Comparison of ENCODE assay signal across 15 cellular contexts in the genomic region with DNA sequence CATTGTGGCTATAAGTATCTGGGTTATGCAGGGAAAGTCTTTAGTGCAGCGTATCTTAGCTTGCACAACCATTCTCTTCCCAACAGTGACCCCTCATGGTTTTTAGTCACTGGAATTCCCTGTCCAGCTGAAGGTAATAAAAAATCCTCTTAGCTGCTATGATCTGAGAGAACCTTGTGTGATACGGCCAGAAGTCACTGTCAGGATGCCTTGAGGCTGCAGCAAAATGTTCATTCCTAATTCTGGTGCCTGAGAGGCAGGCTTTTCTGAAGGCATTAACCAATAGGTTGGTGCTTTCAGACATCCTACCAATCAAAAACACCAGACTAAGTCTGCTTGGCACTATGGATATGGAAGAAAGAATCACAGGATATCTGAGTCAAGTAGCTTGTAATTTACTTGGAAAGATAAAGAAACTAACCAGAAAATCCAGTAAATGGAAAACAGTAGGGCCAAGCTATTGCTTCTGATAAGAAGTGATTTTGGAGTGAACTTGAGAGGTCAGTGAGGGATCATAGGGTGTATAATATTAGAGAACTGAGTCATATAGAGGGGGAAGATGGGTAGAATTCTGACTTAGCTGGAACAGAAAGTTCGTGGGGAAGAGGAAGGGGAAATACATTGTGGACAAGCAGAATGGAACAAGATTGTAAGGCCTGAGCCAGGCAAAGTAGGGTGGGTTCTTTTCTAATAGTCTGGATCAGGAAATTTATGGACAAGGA.
DNase-seq lines count a peak whose midpoint lies in the region; ATAC-seq, FAIRE-seq and TF ChIP-seq lines count a peak whose summit lies in the region.
"Had no signal": no experiment of that assay in that cellular context is flagged by ENCODE, and none has a peak within 500 bp of the region (broad histone marks: within the 10 kb centered on the region; RNA-seq: fewer than 3 reads in every experiment).

No MANE protein-coding gene starts in this region.

- H3K27me3 Mint-ChIP-seq in chondrocyte (ENCODE audit: low read depth) = no peaks in the 10 kb centered on the region

- peak; percentile 32 for ATAC-seq in Right ventricle myocardium inferior
- ATAC-seq: activated naive CD8-positive, alpha-beta T cell treated with anti-CD3 and anti-CD28 coated beads, Interleukin-2, amount 50 U/mL, for 24 hours; naive thymus-derived CD4-positive, alpha-beta T cell had no signal

- no peaks in the 10 kb centered on the region for H3K36me3 Mint-ChIP-seq in chondrocyte (ENCODE audit: low read depth)
- H3K36me3 Mint-ChIP-seq: naive thymus-derived CD4-positive, alpha-beta T cell had no signal

- peaks cover 38% of the 10 kb centered on the region for H3K4me1 Mint-ChIP-seq in chondrocyte (ENCODE audit: low read depth)
- H3K4me1 Mint-ChIP-seq: activated naive CD8-positive, alpha-beta T cell treated with anti-CD3 and anti-CD28 coated beads, Interleukin-2, amount 50 U/mL, for 24 hours had no signal

- H3K27ac ChIP-seq in right atrium auricular region (peak overlapping the region in 1 of 2 donors; percentile 48), keratinocyte (ENCODE audit: control insufficient read depth, insufficient read depth, low read length) (no peak overlapping the region), uterus (peak overlapping the region; percentile 26 to 31)

- no peaks in the 10 kb centered on the region for H3K9me3 ChIP-seq in right atrium auricular region
- no peaks in the 10 kb centered on the region for H3K9me3 ChIP-seq in keratinocyte (ENCODE audit: control insufficient read depth, low read depth, low read length)
- no peaks in the 10 kb centered on the region for H3K9me3 ChIP-seq in uterus
- H3K9me3 ChIP-seq: Peyer's patch had no signal

- no peak overlapping the region for H3K4me3 Mint-ChIP-seq in chondrocyte (ENCODE audit: unreplicated experiment)
- H3K4me3 Mint-ChIP-seq: activated naive CD8-positive, alpha-beta T cell treated with anti-CD3 and anti-CD28 coated beads, Interleukin-2, amount 50 U/mL, for 24 hours; naive thymus-derived CD4-positive, alpha-beta T cell had no signal

- no peak for TF ChIP-seq POLR2A in uterus (IDR thresholded peaks at IDR 0.05)

- H3K27me3 ChIP-seq in right atrium auricular region (no peaks in the 10 kb centered on the region), keratinocyte (ENCODE audit: control insufficient read depth, extremely low read depth, insufficient read depth, low read length) (no peaks in the 10 kb centered on the region), uterus (no peaks in the 10 kb centered on the region)
- H3K27me3 ChIP-seq: Peyer's patch had no signal

- DNase-seq in Right ventricle myocardium inferior (ENCODE audit: missing footprints) (no peak), right atrium auricular region (ENCODE audit: low spot score) (no peak), chondrocyte (ENCODE audit: low spot score) (no peak), keratinocyte (ENCODE audit: low read depth, low spot score) (no peak), uterus (peak; percentile 28), NCI-H1417 treated with DMSO at 0.1 percent for 48 hours (lab: John Stamatoyannopoulos, UW) (no peak), NCI-H187 (lab: John Stamatoyannopoulos, UW) (no peak), COLO829 (ENCODE audit: low spot score) (no peak)
- DNase-seq: activated naive CD8-positive, alpha-beta T cell treated with anti-CD3 and anti-CD28 coated beads, Interleukin-2, amount 50 U/mL, for 24 hours; KG1; naive thymus-derived CD4-positive, alpha-beta T cell; Peyer's patch; T1000 had no signal

- H3K9ac ChIP-seq in keratinocyte (ENCODE audit: control insufficient read depth, extremely low read depth, insufficient read depth, low read length) = no peak overlapping the region

- H3K4me1 ChIP-seq in right atrium auricular region = peaks cover 0 to 11% of the 10 kb centered on the region in 2 donors
- H3K4me1 ChIP-seq in keratinocyte (ENCODE audit: control insufficient read depth, extremely low read depth, insufficient read depth, low read length) = peaks cover 5% of the 10 kb centered on the region
- peaks cover 0 to 6% of the 10 kb centered on the region in 2 donors for H3K4me1 ChIP-seq in uterus
- H3K4me1 ChIP-seq: Peyer's patch had no signal

- peak; percentile 72 for FAIRE-seq in keratinocyte (lab: Jason Lieb, UNC)
- FAIRE-seq: endometrium, GM18507 had no signal

- H3K9me3 Mint-ChIP-seq in chondrocyte (ENCODE audit: low read depth) = no peaks in the 10 kb centered on the region
- H3K9me3 Mint-ChIP-seq: activated naive CD8-positive, alpha-beta T cell treated with anti-CD3 and anti-CD28 coated beads, Interleukin-2, amount 50 U/mL, for 24 hours had no signal

- no peaks in the 10 kb centered on the region for H3K79me2 ChIP-seq in keratinocyte (ENCODE audit: control insufficient read depth, insufficient read depth, low read length)

- H3K36me3 ChIP-seq in right atrium auricular region (no peaks in the 10 kb centered on the region), keratinocyte (ENCODE audit: control insufficient read depth in 2 of 2, extremely low read depth in 1 of 2, insufficient read depth in 2 of 2, low read length in 2 of 2) (no peaks in the 10 kb centered on the region), uterus (no peaks in the 10 kb centered on the region)
- H3K36me3 ChIP-seq: Peyer's patch had no signal

- H2AFZ ChIP-seq in keratinocyte (ENCODE audit: control insufficient read depth, low read length) = no peak overlapping the region

- no peaks in the 10 kb centered on the region for H4K20me1 ChIP-seq in keratinocyte (ENCODE audit: control insufficient read depth, extremely low read depth, insufficient read depth, low read length)

- no peak overlapping the region for H3K4me2 ChIP-seq in keratinocyte (ENCODE audit: control insufficient read depth, extremely low read depth, insufficient read depth, low read depth, low read length)

- H3K4me3 ChIP-seq in right atrium auricular region (no peak overlapping the region), keratinocyte (ENCODE audit: control insufficient read depth in 2 of 3, extremely low read depth in 1 of 3, insufficient read depth in 2 of 3, low read depth in 1 of 3, low read length in 3 of 3) (no peak overlapping the region), uterus (no peak overlapping the region)
- H3K4me3 ChIP-seq: Peyer's patch had no signal

- H3K27ac Mint-ChIP-seq in chondrocyte (ENCODE audit: unreplicated experiment) = no peak overlapping the region
- H3K27ac Mint-ChIP-seq: activated naive CD8-positive, alpha-beta T cell treated with anti-CD3 and anti-CD28 coated beads, Interleukin-2, amount 50 U/mL, for 24 hours; naive thymus-derived CD4-positive, alpha-beta T cell had no signal

- intact Hi-C loops in Right ventricle myocardium inferior (cut with DNase I) = no loop called here
- intact Hi-C loops in uterus (cut with DNase I; ENCODE audit: low total_unique reads) = no loop called here

- no peaks in the 10 kb centered on the region for H3K9me1 ChIP-seq in keratinocyte (ENCODE audit: control insufficient read depth, extremely low read depth, insufficient read depth, low read length)

- peak in 1 of 2 donors; percentile 57 for TF ChIP-seq CTCF in right atrium auricular region (IDR thresholded peaks at IDR 0.05)
- TF ChIP-seq CTCF in chondrocyte (IDR thresholded peaks at IDR 0.05) = peak; percentile 81
- peak in 1 of 3 experiments; percentile 16 for TF ChIP-seq CTCF in keratinocyte (optimal IDR thresholded peaks at IDR 0.05 in 1 of 3, IDR thresholded peaks at IDR 0.05 in 1 of 3, conservative IDR thresholded peaks at IDR 0.05 in 1 of 3; ENCODE audit: extremely low read depth in 1 of 3, insufficient read depth in 2 of 3, low read length in 3 of 3)
- peak in 3 of 4 experiments; percentile 26 to 59 (median 43) for TF ChIP-seq CTCF in uterus (IDR thresholded peaks at IDR 0.05)

- dilution Hi-C loops in keratinocyte (cut with MboI; ENCODE audit: extremely low pct_ligation_motif_present, low sequenced_read_pairs) = no loop called here

Comparison
In these comparisons a context has a peak if more than half of its experiments do, and no peak if none do; other contexts are left out.
1. DNase-seq: peak in uterus (2 of 2); none in Right ventricle myocardium inferior (single experiment), right atrium auricular region (single experiment), chondrocyte (single experiment), keratinocyte (single experiment), NCI-H1417 treated with DMSO at 0.1 percent for 48 hours (single experiment), NCI-H187 (0 of 2) and COLO829 (single experiment).